ENCODE assay signal across 7 cellular contexts in the genomic region with DNA sequence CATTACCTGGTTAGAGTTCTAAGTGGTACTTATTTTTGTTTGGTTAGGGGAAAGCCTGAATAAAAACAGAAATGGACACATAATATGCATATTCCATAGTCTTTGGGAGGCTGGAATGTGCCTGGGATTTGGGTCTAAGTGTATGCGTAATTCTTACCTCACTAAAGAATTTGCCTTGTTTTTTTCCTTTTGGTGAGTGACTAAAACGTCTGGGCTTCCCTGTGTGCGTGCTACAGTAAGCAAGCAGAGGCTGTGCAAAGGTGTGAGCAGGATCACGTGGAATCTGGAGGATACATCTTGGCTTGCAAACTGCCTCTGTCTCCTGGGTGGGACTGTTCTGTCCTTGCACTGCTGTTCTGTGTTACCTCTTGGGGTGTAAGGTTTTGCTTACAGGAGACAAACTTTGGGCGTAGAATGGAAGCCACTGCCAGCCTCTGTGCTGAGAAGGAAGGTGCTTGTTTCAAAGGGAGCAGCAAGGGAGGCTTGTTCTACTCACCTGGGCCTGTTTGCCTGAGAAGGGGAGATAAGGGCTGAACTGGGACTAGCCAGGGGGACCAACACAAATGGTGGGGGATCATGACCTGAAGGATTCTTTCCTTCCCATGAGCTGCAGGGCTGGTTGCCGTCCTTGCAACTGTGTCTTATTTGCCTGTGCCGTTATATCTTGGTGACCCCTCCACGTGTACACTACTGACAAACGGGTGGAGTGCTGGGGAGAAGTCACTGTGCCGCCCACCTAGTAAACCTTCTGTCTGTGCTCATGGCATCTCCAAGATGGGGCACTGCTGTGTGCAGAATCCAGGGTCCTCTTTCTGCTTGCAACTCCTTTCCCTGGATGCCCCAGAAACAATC. TPM values are rescaled to one million over a fixed set of nuclear protein-coding genes. Genes with fewer than 3 reads are reported as not detected.
DNase-seq lines count a peak whose midpoint lies in the region; ATAC-seq and TF ChIP-seq lines count a peak whose summit lies in the region.

No MANE protein-coding gene starts in this region.

- peak overlapping the region; percentile 100 for H3K27ac ChIP-seq in thoracic aorta

- no peaks in the 10 kb centered on the region for H3K27me3 ChIP-seq in thoracic aorta (replicated peaks; ENCODE audit: insufficient read depth)

- DNase-seq in H4 (ENCODE audit: low spot score) (peak; percentile 70), SW480 (ENCODE audit: low spot score) (peak; percentile 69), cerebellum (ENCODE audit: low spot score) (peak; percentile 34), lung microvascular endothelial cell (ENCODE audit: low read depth in 2 of 2) (peak; percentile 59 to 66), thoracic aorta (ENCODE audit: low spot score) (no peak), GM13976 (ENCODE audit: low spot score) (no peak)

- H3K4me3 ChIP-seq in thoracic aorta, result peak overlapping the region; percentile 94

- in situ Hi-C loops in GM13976 (cut with MboI; ENCODE audit: low sequenced_read_pairs, unreplicated experiment), result no loop called here

- peaks cover 31% of the 10 kb centered on the region for H3K36me3 ChIP-seq in thoracic aorta

- TF ChIP-seq CTCF in thoracic aorta (IDR thresholded peaks at IDR 0.05) (no peak), GM13976 (IDR thresholded peaks at IDR 0.05; ENCODE audit: borderline replicate concordance, control extremely low read depth, extremely low read depth, insufficient read depth, missing control alignments) (no peak)

- H3K9me3 ChIP-seq in thoracic aorta, result no peaks in the 10 kb centered on the region

- no peak for ATAC-seq in thoracic aorta (ENCODE audit: insufficient number of reproducible peaks, low FRiP score, low read depth)
- no peak for ATAC-seq in GM18867 (IDR thresholded peaks at IDR 0.05; ENCODE audit: unreplicated experiment)

- H3K4me1 ChIP-seq in thoracic aorta (ENCODE audit: control insufficient read depth in 1 of 2, low read depth in 2 of 2), result peaks cover 8 to 42% of the 10 kb centered on the region in 2 donors

RNA-seq across cellular contexts. Expression of a gene that starts 4.5 kb away (rescaled TPM):
- 2.9 and 3.4 TPM in 2 replicates for total RNA-seq in H4 (2014; rRNA removed; shearing (Covaris generic))
- total RNA-seq in cerebellum (17.0 TPM), lung microvascular endothelial cell (26.4 and 94.2 TPM in 2 replicates), thoracic aorta (1,000 to 10,000 TPM in 1 of 2 donors, 100 to 1,000 TPM in 1; 848 to 1,659 TPM)

RNA-seq across cellular contexts. Expression of a gene that starts 40.6 kb away (rescaled TPM):
- 16.3 and 37.3 TPM in 2 replicates for total RNA-seq in H4 (2014; rRNA removed; shearing (Covaris generic))
- total RNA-seq in cerebellum, result 9.2 TPM
- total RNA-seq in lung microvascular endothelial cell, result 63.4 and 82.9 TPM in 2 replicates
- total RNA-seq in thoracic aorta, result 10 to 100 TPM; 45.2 to 45.9 TPM

RNA-seq across cellular contexts. Expression of a gene that starts 44.6 kb away (rescaled TPM):
- 0.10 and 0.91 TPM in 2 replicates for total RNA-seq in H4 (2014; rRNA removed; shearing (Covaris generic))
- total RNA-seq in cerebellum, result 0.73 TPM
- 1.2 and 1.7 TPM in 2 replicates for total RNA-seq in lung microvascular endothelial cell
- 10 to 100 TPM; 19.0 to 26.7 TPM for total RNA-seq in thoracic aorta

Comparison
In these comparisons a context has a peak if more than half of its experiments do, and no peak if none do; other contexts are left out.
1. DNase-seq: peak in H4 (single experiment), SW480 (single experiment), cerebellum (single experiment) and lung microvascular endothelial cell (2 of 2); none in thoracic aorta (single experiment) and GM13976 (single experiment).